ENCODE assay signal across 17 cellular contexts in genomic region chr1:109947582-109948284, GRCh38. TPM values are rescaled to one million over a fixed set of nuclear protein-coding genes. Genes with fewer than 3 reads are reported as not detected.
DNase-seq lines count a peak whose midpoint lies in the region; ATAC-seq and TF ChIP-seq lines count a peak whose summit lies in the region.
"Had no signal": no experiment of that assay in that cellular context is flagged by ENCODE, and none has a peak within 500 bp of the region (broad histone marks: within the 10 kb centered on the region; RNA-seq: fewer than 3 reads in every experiment).

No MANE protein-coding gene starts in this region.

- H3K27me3 Mint-ChIP-seq in type B pancreatic cell = no peaks in the 10 kb centered on the region
- H3K27me3 Mint-ChIP-seq: activated CD8-positive, alpha-beta T cell treated with anti-CD3 and anti-CD28 coated beads for 36 hours; activated naive CD8-positive, alpha-beta T cell treated with anti-CD3 and anti-CD28 coated beads for 36 hours; CD4-positive, CD25-positive, alpha-beta regulatory T cell; progenitor cell of endocrine pancreas had no signal

- H3K36me3 ChIP-seq in left ventricle myocardium inferior (no peaks in the 10 kb centered on the region), colonic mucosa (no peaks in the 10 kb centered on the region), mesodermal cell (ENCODE audit: control insufficient read depth, insufficient read depth, low read length) (no peaks in the 10 kb centered on the region)
- H3K36me3 ChIP-seq: MG63, vagina had no signal

- 77% methylated on average over 9 to 10 of the region's 10 CpGs for WGBS in mesodermal cell (ENCODE audit: insufficient coverage in 2 of 2), 2 experiments

- no peak for ATAC-seq in Right ventricle myocardium inferior
- ATAC-seq: activated CD8-positive, alpha-beta T cell treated with anti-CD3 and anti-CD28 coated beads for 36 hours had no signal

- H3K27ac Mint-ChIP-seq in type B pancreatic cell = peak overlapping the region; percentile 31
- H3K27ac Mint-ChIP-seq: activated CD8-positive, alpha-beta T cell treated with anti-CD3 and anti-CD28 coated beads for 36 hours; activated naive CD8-positive, alpha-beta T cell treated with anti-CD3 and anti-CD28 coated beads for 36 hours; CD4-positive, CD25-positive, alpha-beta regulatory T cell; progenitor cell of endocrine pancreas had no signal

- H3K4me1 Mint-ChIP-seq in type B pancreatic cell (ENCODE audit: unreplicated experiment) = peaks cover 5% of the 10 kb centered on the region

- H3K4me3 ChIP-seq in left ventricle myocardium inferior (no peak overlapping the region), colonic mucosa (no peak overlapping the region), mesodermal cell (ENCODE audit: extremely low read depth, insufficient read depth, low read length, poor library complexity, severe bottlenecking) (no peak overlapping the region)
- H3K4me3 ChIP-seq: MG63, vagina had no signal

- H3K27me3 ChIP-seq in left ventricle myocardium inferior (ENCODE audit: low read depth) (no peaks in the 10 kb centered on the region), colonic mucosa (no peaks in the 10 kb centered on the region)
- H3K27me3 ChIP-seq: MG63, vagina had no signal

- DNase-seq in left ventricle myocardium inferior (no peak), Right ventricle myocardium inferior (ENCODE audit: missing footprints) (no peak), colonic mucosa (peak; percentile 59), type B pancreatic cell (ENCODE audit: extremely low spot score, unreplicated experiment) (no peak), DMS 273 (lab: John Stamatoyannopoulos, UW; ENCODE audit: unreplicated experiment) (no peak), nucleus accumbens (lab: John Stamatoyannopoulos, UW) (no peak), NCI-H526 treated with DMSO at 0.1 percent for 48 hours (lab: John Stamatoyannopoulos, UW) (no peak)
- DNase-seq: activated CD8-positive, alpha-beta T cell treated with anti-CD3 and anti-CD28 coated beads for 36 hours; activated naive CD8-positive, alpha-beta T cell treated with anti-CD3 and anti-CD28 coated beads for 36 hours; CD4-positive, CD25-positive, alpha-beta regulatory T cell; head of caudate nucleus; MG63; NCI-H1694 treated with DMSO at 0.1 percent for 48 hours; stimulated activated naive CD4-positive, alpha-beta T cell treated with Interleukin-2 at 50 U/mL for 16 hours had no signal

- H3K9me3 ChIP-seq in left ventricle myocardium inferior (replicated peaks) (no peaks in the 10 kb centered on the region), colonic mucosa (no peaks in the 10 kb centered on the region), mesodermal cell (ENCODE audit: control insufficient read depth, low read length) (no peaks in the 10 kb centered on the region)
- H3K9me3 ChIP-seq: vagina had no signal

- no peaks in the 10 kb centered on the region for H3K36me3 Mint-ChIP-seq in type B pancreatic cell
- H3K36me3 Mint-ChIP-seq: activated naive CD8-positive, alpha-beta T cell treated with anti-CD3 and anti-CD28 coated beads for 36 hours; CD4-positive, CD25-positive, alpha-beta regulatory T cell had no signal

- TF ChIP-seq CTCF in left ventricle myocardium inferior (IDR thresholded peaks at IDR 0.05; ENCODE audit: borderline replicate concordance) (no peak), colonic mucosa (IDR thresholded peaks at IDR 0.05) (no peak), type B pancreatic cell (conservative IDR thresholded peaks at IDR 0.05) (no peak)

- no peak overlapping the region for H3K4me3 Mint-ChIP-seq in type B pancreatic cell
- H3K4me3 Mint-ChIP-seq: activated CD8-positive, alpha-beta T cell treated with anti-CD3 and anti-CD28 coated beads for 36 hours; activated naive CD8-positive, alpha-beta T cell treated with anti-CD3 and anti-CD28 coated beads for 36 hours; CD4-positive, CD25-positive, alpha-beta regulatory T cell had no signal

- peaks cover 4% of the 10 kb centered on the region for H3K9me3 Mint-ChIP-seq in type B pancreatic cell
- H3K9me3 Mint-ChIP-seq: activated CD8-positive, alpha-beta T cell treated with anti-CD3 and anti-CD28 coated beads for 36 hours; activated naive CD8-positive, alpha-beta T cell treated with anti-CD3 and anti-CD28 coated beads for 36 hours had no signal

- peaks cover 10% of the 10 kb centered on the region for H3K4me1 ChIP-seq in left ventricle myocardium inferior
- no peaks in the 10 kb centered on the region for H3K4me1 ChIP-seq in colonic mucosa
- peaks cover 6% of the 10 kb centered on the region for H3K4me1 ChIP-seq in mesodermal cell (ENCODE audit: control insufficient read depth, insufficient read depth, low read length, poor library complexity, severe bottlenecking)
- H3K4me1 ChIP-seq: vagina had no signal

- intact Hi-C loops in left ventricle myocardium inferior (cut with micrococcal nuclease) (no loop called here), Right ventricle myocardium inferior (cut with DNase I) (no loop called here), colonic mucosa (cut with DNase I) (no loop called here)

- peak overlapping the region in 1 of 2 donors; percentile 0 for H3K9ac ChIP-seq in colonic mucosa (ENCODE audit: low read depth in 2 of 2, low read length in 2 of 2)

- H3K27ac ChIP-seq in left ventricle myocardium inferior (replicated peaks) (peak overlapping the region; percentile 31), colonic mucosa (peak overlapping the region; percentile 69), mesodermal cell (ENCODE audit: low read depth, low read length, severe bottlenecking) (peak overlapping the region; percentile 12)
- H3K27ac ChIP-seq: vagina had no signal

RNA-seq across cellular contexts. Expression of gene AHCYL1, which starts 36.8 kb away (rescaled TPM):
- total RNA-seq in left ventricle myocardium inferior (45.2 TPM), Right ventricle myocardium inferior (38.4 TPM), colonic mucosa (100 to 1,000 TPM; 108 to 115 TPM), type B pancreatic cell (ENCODE audit: low replicate concordance) (87.1 and 88.1 TPM in 2 replicates)
- 148 TPM for polyA plus RNA-seq in mesodermal cell (2013, experiment 1 of 2)
- polyA plus RNA-seq in mesodermal cell (2013, experiment 2 of 2) = 150 TPM

RNA-seq across cellular contexts. Expression of gene CSF1, which starts 37.1 kb away (rescaled TPM):
- total RNA-seq in left ventricle myocardium inferior = 13.9 TPM
- 19.0 TPM for total RNA-seq in Right ventricle myocardium inferior
- total RNA-seq in colonic mucosa = 10 to 100 TPM; 14.1 to 18.1 TPM
- polyA plus RNA-seq in mesodermal cell (2013, experiment 1 of 2) = 19.1 TPM
- 18.8 TPM for polyA plus RNA-seq in mesodermal cell (2013, experiment 2 of 2)
- total RNA-seq in type B pancreatic cell (ENCODE audit: low replicate concordance) = 10.9 and 15.2 TPM in 2 replicates

Comparison
In these comparisons a context has a peak if more than half of its experiments do, and no peak if none do; other contexts are left out.
1. H3K27ac ChIP-seq: peak in every context shown above with its lines; median percentile 69 in colonic mucosa; 31 in left ventricle myocardium inferior; 12 in mesodermal cell.